In the genomic region with DNA sequence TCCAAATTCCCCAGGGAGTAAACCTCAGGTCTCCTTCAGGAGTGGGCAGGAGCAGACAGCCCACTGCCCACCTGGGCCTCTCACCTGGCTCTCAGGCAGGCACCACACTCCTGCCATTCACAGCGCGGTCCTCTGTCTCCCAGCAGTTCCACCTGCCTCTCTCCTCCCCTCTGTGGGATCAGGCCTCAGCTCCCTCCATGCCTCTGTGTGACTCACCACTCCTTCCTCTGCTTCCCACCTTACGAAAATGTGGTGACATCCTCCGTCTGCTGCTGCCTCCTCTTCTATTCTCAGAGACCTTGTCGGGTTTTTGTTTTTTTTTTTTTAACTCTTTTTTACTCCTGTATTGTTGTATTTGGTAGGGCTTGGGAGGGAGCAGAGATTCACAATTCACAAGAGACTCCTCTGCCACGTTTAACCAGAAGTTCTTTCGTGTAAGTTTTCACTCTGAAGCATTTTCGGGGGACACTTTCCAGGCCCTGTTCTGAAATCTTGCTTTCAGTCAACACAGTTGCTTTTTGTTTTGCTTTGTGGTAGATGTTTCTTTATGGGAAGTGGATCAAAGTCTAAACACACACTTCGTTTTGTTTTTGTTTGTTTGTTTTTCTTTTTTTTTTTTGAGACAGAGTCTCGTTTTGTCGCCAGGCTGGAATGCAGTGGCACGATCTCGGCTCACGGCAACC, we compare ENCODE assay signal across 10 cellular contexts. TPM values are rescaled to one million over a fixed set of nuclear protein-coding genes. Genes with fewer than 3 reads are reported as not detected.
DNase-seq lines count a peak whose midpoint lies in the region; ATAC-seq and TF ChIP-seq lines count a peak whose summit lies in the region.
"Had no signal": no experiment of that assay in that cellular context is flagged by ENCODE, and none has a peak within 500 bp of the region (broad histone marks: within the 10 kb centered on the region; RNA-seq: fewer than 3 reads in every experiment).

No MANE protein-coding gene starts in this region.

- peak overlapping the region; percentile 14 for H3K27ac Mint-ChIP-seq in activated CD4-positive, alpha-beta memory T cell treated with anti-CD3 and anti-CD28 coated beads, Interleukin-2, amount 10 ng/mL, durations not matched to agents 7 days and 5 days

- peaks cover 30% of the 10 kb centered on the region for H3K4me1 Mint-ChIP-seq in activated CD4-positive, alpha-beta memory T cell treated with anti-CD3 and anti-CD28 coated beads, Interleukin-2, amount 10 ng/mL, durations not matched to agents 7 days and 5 days

- ATAC-seq in HG02973 (IDR thresholded peaks at IDR 0.05; ENCODE audit: unreplicated experiment) = no peak

- H3K4me3 ChIP-seq in GM12865 (ENCODE audit: low read depth, low read length) (no peak overlapping the region), fibroblast of villous mesenchyme (ENCODE audit: low read depth, low read length) (no peak overlapping the region)

- no peaks in the 10 kb centered on the region for H3K36me3 Mint-ChIP-seq in activated CD4-positive, alpha-beta memory T cell treated with anti-CD3 and anti-CD28 coated beads, Interleukin-2, amount 10 ng/mL, durations not matched to agents 7 days and 5 days (ENCODE audit: low read depth)

- CTCF ChIA-PET in activated CD4-positive, alpha-beta memory T cell treated with anti-CD3 and anti-CD28 coated beads, Interleukin-2, amount 10 ng/mL, durations not matched to agents 7 days and 5 days (lab: Charles Lee) = no interaction called here

- peaks cover 12% of the 10 kb centered on the region for H3K27me3 Mint-ChIP-seq in activated CD4-positive, alpha-beta memory T cell treated with anti-CD3 and anti-CD28 coated beads, Interleukin-2, amount 10 ng/mL, durations not matched to agents 7 days and 5 days

- H3K9me3 Mint-ChIP-seq in activated CD4-positive, alpha-beta memory T cell treated with anti-CD3 and anti-CD28 coated beads, Interleukin-2, amount 10 ng/mL, durations not matched to agents 7 days and 5 days = no peaks in the 10 kb centered on the region

- POLR2A ChIA-PET in activated CD4-positive, alpha-beta memory T cell treated with anti-CD3 and anti-CD28 coated beads, Interleukin-2, amount 10 ng/mL, durations not matched to agents 7 days and 5 days (lab: Charles Lee) = interaction anchor here (1.6 kb wide), 1 partner anchor 18 kb away, joined by 3 read pairs; no protein-coding TSS in a partner anchor

- TF ChIP-seq CTCF in GM12865 (IDR thresholded peaks at IDR 0.05; ENCODE audit: insufficient read depth, low read depth, low read length, missing control alignments) (no peak), fibroblast of villous mesenchyme (IDR thresholded peaks at IDR 0.05; ENCODE audit: insufficient read depth, low read depth, low read length) (no peak)

- DNase-seq in COLO668 (lab: John Stamatoyannopoulos, UW; ENCODE audit: unreplicated experiment) (peak; percentile 15), GM12865 (ENCODE audit: low read depth) (peak; percentile 64), fibroblast of villous mesenchyme (ENCODE audit: low read depth) (peak; percentile 51), inferior parietal cortex (ENCODE audit: extremely low spot score) (no peak)
- no peak for DNase-seq in activated CD4-positive, alpha-beta memory T cell treated with anti-CD3 and anti-CD28 coated beads, Interleukin-2, amount 10 ng/mL, durations not matched to agents 7 days and 5 days
- DNase-seq in activated CD4-positive, CD25-positive, alpha-beta regulatory T cell (lab: John Stamatoyannopoulos, UW) = no peak
- DNase-seq: central memory CD4-positive, alpha-beta T cell; kidney; stimulated activated CD4-positive, alpha-beta T cell treated with anti-CD3 and anti-CD28 coated beads, Interleukin-4, amount 100 ng/mL, for 4 hours had no signal

- H3K4me3 Mint-ChIP-seq in activated CD4-positive, alpha-beta memory T cell treated with anti-CD3 and anti-CD28 coated beads, Interleukin-2, amount 10 ng/mL, durations not matched to agents 7 days and 5 days = no peak overlapping the region

RNA-seq across cellular contexts. Expression of a gene that starts 21.1 kb away (rescaled TPM):
- 10 to 100 TPM; 23.4 to 23.5 TPM for total RNA-seq in activated CD4-positive, alpha-beta memory T cell treated with anti-CD3 and anti-CD28 coated beads, Interleukin-2, amount 10 ng/mL, durations not matched to agents 7 days and 5 days
- 20.3 and 30.7 TPM in 2 replicates for total RNA-seq in fibroblast of villous mesenchyme

Comparison
In these comparisons a context has a peak if more than half of its experiments do, and no peak if none do; other contexts are left out.
1. DNase-seq: peak in COLO668 (single experiment), GM12865 (single experiment) and fibroblast of villous mesenchyme (single experiment); none in activated CD4-positive, alpha-beta memory T cell treated with anti-CD3 and anti-CD28 coated beads, Interleukin-2, amount 10 ng/mL, durations not matched to agents 7 days and 5 days (single experiment), activated CD4-positive, CD25-positive, alpha-beta regulatory T cell (0 of 4) and inferior parietal cortex (single experiment).